ENCODE assay signal across 10 cellular contexts in genomic region chr5:115209279-115209678, GRCh38. TPM values are rescaled to one million over a fixed set of nuclear protein-coding genes. Genes with fewer than 3 reads are reported as not detected.
DNase-seq lines count a peak whose midpoint lies in the region; ATAC-seq and TF ChIP-seq lines count a peak whose summit lies in the region.
"Had no signal": no experiment of that assay in that cellular context is flagged by ENCODE, and none has a peak within 500 bp of the region (broad histone marks: within the 10 kb centered on the region; RNA-seq: fewer than 3 reads in every experiment).

No MANE protein-coding gene starts in this region.

- no peak overlapping the region for H3K18ac ChIP-seq in neuronal stem cell (ENCODE audit: low read length)

- ATAC-seq in GM21576 (IDR thresholded peaks at IDR 0.05; ENCODE audit: unreplicated experiment), result peak; percentile 100
- peak; percentile 99 for ATAC-seq in activated naive CD8-positive, alpha-beta T cell treated with anti-CD3 and anti-CD28 coated beads, Interleukin-2, amount 10 ng/mL, durations not matched to agents 7 days and 5 days (ENCODE audit: low read depth)
- ATAC-seq: HCT116 had no signal

- no peak overlapping the region for H3K4ac ChIP-seq in neuronal stem cell (ENCODE audit: low read length)

- H2BK12ac ChIP-seq in neuronal stem cell (ENCODE audit: low read length), result no peak overlapping the region

- no peaks in the 10 kb centered on the region for H3K9me2 ChIP-seq in Karpas-422 (replicated peaks; ENCODE audit: insufficient read depth, low read length)

- H3K9ac ChIP-seq in Karpas-422 (ENCODE audit: low read length) (no peak overlapping the region), neuronal stem cell (ENCODE audit: low read depth, low read length, poor library complexity) (no peak overlapping the region)

- no peak overlapping the region for H2BK15ac ChIP-seq in neuronal stem cell (ENCODE audit: low read length)

- H3K4me3 ChIP-seq in Karpas-422 (ENCODE audit: low read length) (no peak overlapping the region), neuronal stem cell (ENCODE audit: low read length in 2 of 2) (no peak overlapping the region)
- H3K4me3 ChIP-seq: dorsolateral prefrontal cortex had no signal

- H3K4me2 ChIP-seq in Karpas-422 (ENCODE audit: low read depth, low read length, poor library complexity, severe bottlenecking) (peak overlapping the region; percentile 69), neuronal stem cell (ENCODE audit: insufficient read depth, low read length, poor library complexity, severe bottlenecking) (no peak overlapping the region)

- no peaks in the 10 kb centered on the region for H3K27me3 ChIP-seq in Karpas-422 (ENCODE audit: low read length)
- H3K27me3 ChIP-seq in neuronal stem cell (ENCODE audit: control insufficient read depth in 3 of 3, insufficient read depth in 3 of 3, low read depth in 1 of 3, low read length in 3 of 3), result no peaks in the 10 kb centered on the region
- H3K27me3 ChIP-seq: dorsolateral prefrontal cortex had no signal

- H3K36me3 Mint-ChIP-seq in activated naive CD8-positive, alpha-beta T cell treated with anti-CD3 and anti-CD28 coated beads, Interleukin-2, amount 10 ng/mL, durations not matched to agents 7 days and 5 days, result peaks cover 16% of the 10 kb centered on the region

- no peaks in the 10 kb centered on the region for H4K20me1 ChIP-seq in Karpas-422 (ENCODE audit: insufficient read depth, low read depth, low read length)

- peak overlapping the region; percentile 73 for H3K27ac Mint-ChIP-seq in activated naive CD8-positive, alpha-beta T cell treated with anti-CD3 and anti-CD28 coated beads, Interleukin-2, amount 10 ng/mL, durations not matched to agents 7 days and 5 days

- in situ Hi-C loops in GM13977 (cut with MboI; ENCODE audit: low pct_unique_long_range_greater_than_20kb, low sequenced_read_pairs, unreplicated experiment), result no loop called here

- H3K23ac ChIP-seq in neuronal stem cell (ENCODE audit: low read depth, low read length, poor library complexity), result no peak overlapping the region

- H3K14ac ChIP-seq in neuronal stem cell (ENCODE audit: low read length), result no peak overlapping the region

- POLR2A ChIA-PET in activated naive CD8-positive, alpha-beta T cell treated with anti-CD3 and anti-CD28 coated beads, Interleukin-2, amount 10 ng/mL, durations not matched to agents 7 days and 5 days (lab: Charles Lee), result no interaction called here

- no CpG with 5 or more reads among the region's 3 CpGs for WGBS in neuronal stem cell (ENCODE audit: extremely low coverage in 2 of 2, insufficient read length in 2 of 2, insufficient replicate concordance in 1 of 2), 2 donors

- TF ChIP-seq CTCF in GM13977 (IDR thresholded peaks at IDR 0.05; ENCODE audit: extremely low read depth, insufficient read depth, missing control alignments), result no peak

- H3K36me3 ChIP-seq in Karpas-422 (ENCODE audit: insufficient read depth, low read length) (peaks cover 27% of the 10 kb centered on the region; the same call in 1 of the 2 replicates), neuronal stem cell (replicated peaks in 1 of 2; ENCODE audit: control insufficient read depth in 2 of 2, insufficient read depth in 2 of 2, low read length in 2 of 2) (peaks cover 0 to 30% of the 10 kb centered on the region in 2 donors)

- no peak overlapping the region for H2BK120ac ChIP-seq in neuronal stem cell (ENCODE audit: low read depth, low read length)

- H3K27me3 Mint-ChIP-seq in activated naive CD8-positive, alpha-beta T cell treated with anti-CD3 and anti-CD28 coated beads, Interleukin-2, amount 10 ng/mL, durations not matched to agents 7 days and 5 days, result no peaks in the 10 kb centered on the region

- no peaks in the 10 kb centered on the region for H3K9me3 Mint-ChIP-seq in activated naive CD8-positive, alpha-beta T cell treated with anti-CD3 and anti-CD28 coated beads, Interleukin-2, amount 10 ng/mL, durations not matched to agents 7 days and 5 days

- H3K27ac ChIP-seq in Karpas-422 (ENCODE audit: low read length) (peak overlapping the region; percentile 92), neuronal stem cell (replicated peaks; ENCODE audit: low read length) (no peak overlapping the region)

- DNase-seq in GM13977 (ENCODE audit: low spot score) (peak; percentile 66), Karpas-422 (peak; percentile 95), dermis blood vessel endothelial cell (no peak), NCI-H446 treated with DMSO at 0.1 percent for 48 hours (lab: John Stamatoyannopoulos, UW) (no peak), neuronal stem cell (ENCODE audit: low spot score) (no peak)
- peak; percentile 27 for DNase-seq in activated naive CD8-positive, alpha-beta T cell treated with anti-CD3 and anti-CD28 coated beads, Interleukin-2, amount 10 ng/mL, durations not matched to agents 7 days and 5 days
- peak in 3 of 4 experiments; percentile 6 to 15 (median 6) for DNase-seq in stimulated activated CD4-positive, alpha-beta T cell treated with anti-CD3 and anti-CD28 coated beads, Interleukin-1b, Interleukin-23, amount 100 ng/mL, for 24 hours (ENCODE audit: low read depth in 4 of 4, low spot score in 1 of 4)

- no peak overlapping the region for H4K8ac ChIP-seq in neuronal stem cell (ENCODE audit: low read depth, low read length)

- no peak overlapping the region for H2BK5ac ChIP-seq in neuronal stem cell (ENCODE audit: low read length)

- no peak overlapping the region for H2AK5ac ChIP-seq in neuronal stem cell (ENCODE audit: low read depth, low read length)

- peaks cover 12% of the 10 kb centered on the region for H3K4me1 Mint-ChIP-seq in activated naive CD8-positive, alpha-beta T cell treated with anti-CD3 and anti-CD28 coated beads, Interleukin-2, amount 10 ng/mL, durations not matched to agents 7 days and 5 days

- no peaks in the 10 kb centered on the region for H3K79me2 ChIP-seq in Karpas-422 (ENCODE audit: low read length)

- H3K4me1 ChIP-seq in Karpas-422 (ENCODE audit: low read length), result peaks cover 50% of the 10 kb centered on the region
- H3K4me1 ChIP-seq in neuronal stem cell (ENCODE audit: control insufficient read depth in 2 of 2, insufficient read depth in 1 of 2, low read depth in 1 of 2, low read length in 2 of 2), result peaks cover 0 to 3% of the 10 kb centered on the region in 2 donors

- no peaks in the 10 kb centered on the region for H3K79me1 ChIP-seq in neuronal stem cell (ENCODE audit: low read depth, low read length)

- H3K9me3 ChIP-seq in Karpas-422 (ENCODE audit: low read length) (no peaks in the 10 kb centered on the region), neuronal stem cell (replicated peaks in 1 of 2; ENCODE audit: control insufficient read depth in 2 of 2, insufficient read depth in 1 of 2, low read depth in 1 of 2, low read length in 2 of 2) (no peaks in the 10 kb centered on the region)

- H2AFZ ChIP-seq in Karpas-422 (ENCODE audit: low read length) (no peak overlapping the region), neuronal stem cell (ENCODE audit: low read length) (no peak overlapping the region)

- no peak overlapping the region for H4K91ac ChIP-seq in neuronal stem cell (ENCODE audit: low read depth, low read length, poor library complexity)

- peak overlapping the region; percentile 62 for H3K4me3 Mint-ChIP-seq in activated naive CD8-positive, alpha-beta T cell treated with anti-CD3 and anti-CD28 coated beads, Interleukin-2, amount 10 ng/mL, durations not matched to agents 7 days and 5 days

RNA-seq across cellular contexts. Expression of gene TRIM36, which starts 39.6 kb away (rescaled TPM):
- 2.5 and 4.1 TPM in 2 replicates for total RNA-seq in Karpas-422 (2014; rRNA removed; shearing (Covaris generic); ENCODE audit: low replicate concordance)
- under 1 TPM; 0.17 to 0.26 TPM for total RNA-seq in activated naive CD8-positive, alpha-beta T cell treated with anti-CD3 and anti-CD28 coated beads, Interleukin-2, amount 10 ng/mL, durations not matched to agents 7 days and 5 days
- 0.23 and 0.34 TPM in 2 replicates for total RNA-seq in dermis blood vessel endothelial cell
- polyA plus RNA-seq in neuronal stem cell (2013, experiment 1 of 2), result 17.9 TPM
- polyA plus RNA-seq in neuronal stem cell (2013, experiment 2 of 2), result 18.4 TPM

RNA-seq across cellular contexts. Expression of gene PGGT1B, which starts 53.4 kb away (rescaled TPM):
- 26.4 and 31.7 TPM in 2 replicates for total RNA-seq in Karpas-422 (2014; rRNA removed; shearing (Covaris generic); ENCODE audit: low replicate concordance)
- 10 to 100 TPM; 32.8 to 35.8 TPM for total RNA-seq in activated naive CD8-positive, alpha-beta T cell treated with anti-CD3 and anti-CD28 coated beads, Interleukin-2, amount 10 ng/mL, durations not matched to agents 7 days and 5 days
- total RNA-seq in dermis blood vessel endothelial cell, result 19.2 and 19.9 TPM in 2 replicates
- 7.3 TPM for polyA plus RNA-seq in neuronal stem cell (2013, experiment 1 of 2)
- polyA plus RNA-seq in neuronal stem cell (2013, experiment 2 of 2), result 6.8 TPM

Comparison
In these comparisons a context has a peak if more than half of its experiments do, and no peak if none do; other contexts are left out.
1. DNase-seq: peak in GM13977 (single experiment), Karpas-422 (single experiment), activated naive CD8-positive, alpha-beta T cell treated with anti-CD3 and anti-CD28 coated beads, Interleukin-2, amount 10 ng/mL, durations not matched to agents 7 days and 5 days (single experiment) and stimulated activated CD4-positive, alpha-beta T cell treated with anti-CD3 and anti-CD28 coated beads, Interleukin-1b, Interleukin-23, amount 100 ng/mL, for 24 hours (3 of 4); none in dermis blood vessel endothelial cell (single experiment), NCI-H446 treated with DMSO at 0.1 percent for 48 hours (single experiment) and neuronal stem cell (single experiment).